In the genomic region with DNA sequence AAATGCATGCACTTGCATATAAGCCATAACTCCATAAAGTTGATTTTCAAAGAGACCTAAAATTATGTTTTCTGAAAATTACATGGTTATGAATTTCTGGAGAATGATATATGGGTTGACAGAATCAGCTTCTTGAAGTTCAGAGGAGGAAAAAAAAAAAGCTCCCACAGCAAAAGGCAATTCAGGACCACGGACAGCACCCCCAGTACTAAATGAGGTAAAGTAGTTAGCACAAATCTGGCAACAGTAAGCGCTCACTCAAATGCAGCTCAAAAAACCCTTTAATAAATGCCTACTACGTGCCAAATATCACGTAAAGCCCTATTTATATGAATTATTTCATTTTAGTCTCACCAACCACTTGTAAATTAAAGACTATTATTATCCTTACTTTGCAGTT, we compare ENCODE assay signal across 9 cellular contexts.
DNase-seq lines count a peak whose midpoint lies in the region; ATAC-seq and TF ChIP-seq lines count a peak whose summit lies in the region.
"Had no signal": no experiment of that assay in that cellular context is flagged by ENCODE, and none has a peak within 500 bp of the region (broad histone marks: within the 10 kb centered on the region; RNA-seq: fewer than 3 reads in every experiment).

No MANE protein-coding gene starts in this region.

- H3K36me3 Mint-ChIP-seq in T-helper 2 cell treated with Interferon-gamma antibody and Interleukin-4, amounts not matched to agents 5 μg/mL and 100 μg/mL, for 36 hours (ENCODE audit: low read depth) = no peaks in the 10 kb centered on the region
- H3K36me3 Mint-ChIP-seq: activated naive CD4-positive, alpha-beta T cell treated with anti-CD3 and anti-CD28 coated beads, Interleukin-2, amount 50 U/mL, for 24 hours had no signal

- no peaks in the 10 kb centered on the region for H3K4me1 ChIP-seq in gastrocnemius medialis

- H3K4me3 Mint-ChIP-seq in T-helper 2 cell treated with Interferon-gamma antibody and Interleukin-4, amounts not matched to agents 5 μg/mL and 100 μg/mL, for 36 hours = no peak overlapping the region
- H3K4me3 Mint-ChIP-seq: activated naive CD4-positive, alpha-beta T cell treated with anti-CD3 and anti-CD28 coated beads, Interleukin-2, amount 50 U/mL, for 24 hours had no signal

- H3K27ac Mint-ChIP-seq in T-helper 2 cell treated with Interferon-gamma antibody and Interleukin-4, amounts not matched to agents 5 μg/mL and 100 μg/mL, for 36 hours = no peak overlapping the region
- H3K27ac Mint-ChIP-seq: activated naive CD4-positive, alpha-beta T cell treated with anti-CD3 and anti-CD28 coated beads, Interleukin-2, amount 50 U/mL, for 24 hours had no signal

- DNase-seq in AG20443 (ENCODE audit: low spot score) (peak; percentile 27), HuH-7 (ENCODE audit: low spot score) (peak; percentile 17), left kidney (ENCODE audit: low read depth, low spot score) (peak; percentile 92), gastrocnemius medialis (no peak), NCI-H187 treated with DMSO at 0.1 percent for 48 hours (lab: John Stamatoyannopoulos, UW) (no peak)
- peak; percentile 11 for DNase-seq in activated naive CD4-positive, alpha-beta T cell treated with anti-CD3 and anti-CD28 coated beads, Interleukin-2, amount 50 U/mL, for 16 hours
- no peak for DNase-seq in T-helper 2 cell treated with Interferon-gamma antibody and Interleukin-4, amounts not matched to agents 5 μg/mL and 100 μg/mL, for 36 hours (ENCODE audit: low spot score)

- no peak for TF ChIP-seq CTCF in gastrocnemius medialis (IDR thresholded peaks at IDR 0.05 in 4 of 5, conservative IDR thresholded peaks at IDR 0.05 in 1 of 5)

- no peak for ATAC-seq in GM19397 (IDR thresholded peaks at IDR 0.05; ENCODE audit: unreplicated experiment)
- ATAC-seq in gastrocnemius medialis = no peak

- H3K4me1 Mint-ChIP-seq in T-helper 2 cell treated with Interferon-gamma antibody and Interleukin-4, amounts not matched to agents 5 μg/mL and 100 μg/mL, for 36 hours (ENCODE audit: low read depth) = no peaks in the 10 kb centered on the region
- H3K4me1 Mint-ChIP-seq: activated naive CD4-positive, alpha-beta T cell treated with anti-CD3 and anti-CD28 coated beads, Interleukin-2, amount 50 U/mL, for 24 hours had no signal

- H3K9me3 ChIP-seq in gastrocnemius medialis = no peaks in the 10 kb centered on the region

- no peak for TF ChIP-seq POLR2A in gastrocnemius medialis (IDR thresholded peaks at IDR 0.05)

- H3K27me3 Mint-ChIP-seq in T-helper 2 cell treated with Interferon-gamma antibody and Interleukin-4, amounts not matched to agents 5 μg/mL and 100 μg/mL, for 36 hours (ENCODE audit: low read depth) = no peaks in the 10 kb centered on the region
- H3K27me3 Mint-ChIP-seq: activated naive CD4-positive, alpha-beta T cell treated with anti-CD3 and anti-CD28 coated beads, Interleukin-2, amount 50 U/mL, for 24 hours had no signal

- H3K27me3 ChIP-seq in gastrocnemius medialis = no peaks in the 10 kb centered on the region

- intact Hi-C loops in gastrocnemius medialis (cut with DNase I; ENCODE audit: low total_unique reads) = no loop called here

- no peaks in the 10 kb centered on the region for H3K36me3 ChIP-seq in gastrocnemius medialis

- H3K27ac ChIP-seq in gastrocnemius medialis = no peak overlapping the region

- peaks cover 29% of the 10 kb centered on the region for H3K9me3 Mint-ChIP-seq in T-helper 2 cell treated with Interferon-gamma antibody and Interleukin-4, amounts not matched to agents 5 μg/mL and 100 μg/mL, for 36 hours

- in situ Hi-C loops in gastrocnemius medialis (cut with MboI; ENCODE audit: low sequenced_read_pairs in 4 of 4) = loop anchor here in 1 of 4 donors (25.0 kb wide), 2 partner anchors 99 to 101 kb away; no protein-coding TSS in a partner anchor

- H3K4me3 ChIP-seq in gastrocnemius medialis = no peak overlapping the region

Comparison
In these comparisons a context has a peak if more than half of its experiments do, and no peak if none do; other contexts are left out.
1. DNase-seq: peak in AG20443 (single experiment), HuH-7 (single experiment), activated naive CD4-positive, alpha-beta T cell treated with anti-CD3 and anti-CD28 coated beads, Interleukin-2, amount 50 U/mL, for 16 hours (single experiment) and left kidney (single experiment); none in gastrocnemius medialis (0 of 2), NCI-H187 treated with DMSO at 0.1 percent for 48 hours (single experiment) and T-helper 2 cell treated with Interferon-gamma antibody and Interleukin-4, amounts not matched to agents 5 μg/mL and 100 μg/mL, for 36 hours (single experiment).